ENCODE assay signal across 9 cellular contexts in the genomic region with DNA sequence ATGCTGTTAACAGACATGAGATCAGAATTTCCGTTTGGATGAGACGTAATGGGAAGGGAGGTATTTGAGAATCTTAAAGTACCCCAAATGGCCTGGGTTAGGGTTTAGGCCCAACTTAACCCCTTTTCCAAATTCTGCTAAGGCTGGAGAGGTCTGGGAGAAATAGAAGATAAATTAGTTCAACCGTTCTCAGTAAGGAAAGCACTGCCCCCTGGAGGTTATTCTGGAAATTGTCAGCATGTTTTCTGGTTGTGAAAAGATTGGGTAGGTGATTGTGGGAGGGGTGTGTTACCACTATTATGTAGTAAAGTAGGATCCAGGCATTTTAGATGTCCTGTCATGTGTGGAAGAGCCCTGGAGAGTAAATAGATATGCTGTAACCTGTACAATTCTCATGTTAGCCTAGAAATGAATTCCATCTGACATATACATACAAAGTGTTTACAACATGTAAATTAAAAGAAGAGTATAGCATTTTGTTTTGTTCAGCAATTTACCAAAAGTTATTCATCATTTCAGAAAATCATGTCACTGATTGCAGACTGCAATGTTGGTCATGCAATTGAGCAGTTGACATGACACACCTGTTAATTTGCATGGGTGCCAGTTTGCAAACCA. TPM values are rescaled to one million over a fixed set of nuclear protein-coding genes. Genes with fewer than 3 reads are reported as not detected.
A peak's percentile ranks its signal among the peaks of the same experiment; 100 is the strongest.
DNase-seq lines count a peak whose midpoint lies in the region; ATAC-seq and TF ChIP-seq lines count a peak whose summit lies in the region.
"Had no signal": no experiment of that assay in that cellular context is flagged by ENCODE, and none has a peak within 500 bp of the region (broad histone marks: within the 10 kb centered on the region; RNA-seq: fewer than 3 reads in every experiment).

No MANE protein-coding gene starts in this region.

- TF ChIP-seq CTCF in cardiac fibroblast (IDR thresholded peaks at IDR 0.05; ENCODE audit: low read depth, low read length) = peak; percentile 47
- peak; percentile 67 for TF ChIP-seq CTCF in liver (IDR thresholded peaks at IDR 0.05; ENCODE audit: low read depth, low read length, missing input control)

- H3K9ac ChIP-seq in liver (ENCODE audit: low read depth in 1 of 2, low read length in 2 of 2) = no peak overlapping the region
- H3K9ac ChIP-seq: BLaER1 treated with 17β-estradiol and CSF1 and Interleukin-3, amounts not matched to agents 10 nM and 100 nM had no signal

- ATAC-seq in GM21717 (IDR thresholded peaks at IDR 0.05; ENCODE audit: unreplicated experiment) (peak; percentile 74), T-cell (replicated peaks in 1 of 4) (no peak)

- no peaks in the 10 kb centered on the region for H3K36me3 Mint-ChIP-seq in T-cell

- no peaks in the 10 kb centered on the region for H3K4me1 Mint-ChIP-seq in T-cell

- H3K9me3 ChIP-seq in liver (ENCODE audit: control insufficient read depth in 4 of 4, low read length in 3 of 4) = no peaks in the 10 kb centered on the region
- H3K9me3 ChIP-seq: BLaER1 treated with 17β-estradiol and CSF1 and Interleukin-3, amounts not matched to agents 10 nM and 100 nM had no signal

- H3K4me3 Mint-ChIP-seq in T-cell = no peak overlapping the region

- H3K27me3 Mint-ChIP-seq in T-cell = peaks cover 25 to 30% of the 10 kb centered on the region in 2 donors

- TF ChIP-seq RAD21 in liver (IDR thresholded peaks at IDR 0.05) = peak; percentile 84 to 88

- DNase-seq in DMS79 treated with DMSO at 0.1 percent for 48 hours (lab: John Stamatoyannopoulos, UW) (peak; percentile 1), DMS79 (lab: John Stamatoyannopoulos, UW) (no peak), MV-4-11 (lab: John Stamatoyannopoulos, UW) (peak; percentile 38), T-cell (peak in 29 of 34 experiments; percentile 1 to 45 (median 22)), cardiac fibroblast (ENCODE audit: low read depth in 2 of 2) (peak; percentile 64 to 65)
- peak; percentile 2 for DNase-seq in stimulated activated CD8-positive, alpha-beta memory T cell treated with anti-CD3 and anti-CD28 coated beads, Interleukin-15, amount 100 ng/mL, for 24 hours (ENCODE audit: low read depth)

- POLR2A ChIA-PET in T-cell (lab: Charles Lee) = no interaction called here

- no peak overlapping the region for H3K27ac ChIP-seq in liver (ENCODE audit: low read depth in 1 of 2, low read length in 2 of 2)
- H3K27ac ChIP-seq: BLaER1 treated with 17β-estradiol and CSF1 and Interleukin-3, amounts not matched to agents 10 nM and 100 nM had no signal

- no peak overlapping the region for H3K4me3 ChIP-seq in cardiac fibroblast (replicated peaks in 1 of 2; ENCODE audit: low read depth in 2 of 2, low read length in 2 of 2)
- H3K4me3 ChIP-seq in liver (ENCODE audit: low read depth in 1 of 3, low read length in 3 of 3) = no peak overlapping the region
- H3K4me3 ChIP-seq: BLaER1 treated with 17β-estradiol and CSF1 and Interleukin-3, amounts not matched to agents 10 nM and 100 nM had no signal

- no peak overlapping the region for H3K27ac Mint-ChIP-seq in T-cell

- CTCF ChIA-PET in T-cell (lab: Charles Lee) = interaction anchor here (0.6 to 2.6 kb wide), 9 partner anchors 9 to 583 kb away, joined by 3 to 35 read pairs (median 6); no protein-coding TSS in a partner anchor

- H3K9me3 Mint-ChIP-seq in T-cell = no peaks in the 10 kb centered on the region

- 13% methylated on average over 3 of the region's 3 CpGs for WGBS in liver

- H3K27me3 ChIP-seq in liver (ENCODE audit: control insufficient read depth in 4 of 4, insufficient read depth in 4 of 4, low read length in 3 of 4) = peaks cover 0 to 8% (median 3%) of the 10 kb centered on the region in 4 donors
- H3K27me3 ChIP-seq: BLaER1 treated with 17β-estradiol and CSF1 and Interleukin-3, amounts not matched to agents 10 nM and 100 nM had no signal

- H3K36me3 ChIP-seq in liver (ENCODE audit: control insufficient read depth in 4 of 4, insufficient read depth in 3 of 4, low read depth in 1 of 4, low read length in 3 of 4) = no peaks in the 10 kb centered on the region
- H3K36me3 ChIP-seq: BLaER1 treated with 17β-estradiol and CSF1 and Interleukin-3, amounts not matched to agents 10 nM and 100 nM had no signal

- H3K4me1 ChIP-seq in liver (ENCODE audit: control insufficient read depth in 4 of 4, insufficient read depth in 4 of 4, low read length in 3 of 4) = no peaks in the 10 kb centered on the region
- H3K4me1 ChIP-seq: BLaER1 treated with 17β-estradiol and CSF1 and Interleukin-3, amounts not matched to agents 10 nM and 100 nM had no signal

TF ChIP-seq in liver, 16 proteins besides CTCF, POLR2A, EP300 and RAD21:
- TF ChIP-seq RXRA (IDR thresholded peaks at IDR 0.05) = no peak
- TF ChIP-seq HNF4A (conservative IDR thresholded peaks at IDR 0.05) = no peak
- no peak for TF ChIP-seq HNF4G (IDR thresholded peaks at IDR 0.05)
- TF ChIP-seq EGR1 (IDR thresholded peaks at IDR 0.05; ENCODE audit: low read depth in 2 of 2) = no peak
- TF ChIP-seq JUND (IDR thresholded peaks at IDR 0.05) = no peak
- TF ChIP-seq YY1 (IDR thresholded peaks at IDR 0.05) = no peak
- no peak for TF ChIP-seq FOXA2 (IDR thresholded peaks at IDR 0.05)
- TF ChIP-seq, protein P1, sequence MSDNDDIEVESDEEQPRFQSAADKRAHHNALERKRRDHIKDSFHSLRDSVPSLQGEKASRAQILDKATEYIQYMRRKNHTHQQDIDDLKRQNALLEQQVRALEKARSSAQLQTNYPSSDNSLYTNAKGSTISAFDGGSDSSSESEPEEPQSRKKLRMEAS (IDR thresholded peaks at IDR 0.05) = no peak
- TF ChIP-seq, protein P2, sequence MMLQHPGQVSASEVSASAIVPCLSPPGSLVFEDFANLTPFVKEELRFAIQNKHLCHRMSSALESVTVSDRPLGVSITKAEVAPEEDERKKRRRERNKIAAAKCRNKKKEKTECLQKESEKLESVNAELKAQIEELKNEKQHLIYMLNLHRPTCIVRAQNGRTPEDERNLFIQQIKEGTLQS (IDR thresholded peaks at IDR 0.05) = no peak
- TF ChIP-seq, protein P3, sequence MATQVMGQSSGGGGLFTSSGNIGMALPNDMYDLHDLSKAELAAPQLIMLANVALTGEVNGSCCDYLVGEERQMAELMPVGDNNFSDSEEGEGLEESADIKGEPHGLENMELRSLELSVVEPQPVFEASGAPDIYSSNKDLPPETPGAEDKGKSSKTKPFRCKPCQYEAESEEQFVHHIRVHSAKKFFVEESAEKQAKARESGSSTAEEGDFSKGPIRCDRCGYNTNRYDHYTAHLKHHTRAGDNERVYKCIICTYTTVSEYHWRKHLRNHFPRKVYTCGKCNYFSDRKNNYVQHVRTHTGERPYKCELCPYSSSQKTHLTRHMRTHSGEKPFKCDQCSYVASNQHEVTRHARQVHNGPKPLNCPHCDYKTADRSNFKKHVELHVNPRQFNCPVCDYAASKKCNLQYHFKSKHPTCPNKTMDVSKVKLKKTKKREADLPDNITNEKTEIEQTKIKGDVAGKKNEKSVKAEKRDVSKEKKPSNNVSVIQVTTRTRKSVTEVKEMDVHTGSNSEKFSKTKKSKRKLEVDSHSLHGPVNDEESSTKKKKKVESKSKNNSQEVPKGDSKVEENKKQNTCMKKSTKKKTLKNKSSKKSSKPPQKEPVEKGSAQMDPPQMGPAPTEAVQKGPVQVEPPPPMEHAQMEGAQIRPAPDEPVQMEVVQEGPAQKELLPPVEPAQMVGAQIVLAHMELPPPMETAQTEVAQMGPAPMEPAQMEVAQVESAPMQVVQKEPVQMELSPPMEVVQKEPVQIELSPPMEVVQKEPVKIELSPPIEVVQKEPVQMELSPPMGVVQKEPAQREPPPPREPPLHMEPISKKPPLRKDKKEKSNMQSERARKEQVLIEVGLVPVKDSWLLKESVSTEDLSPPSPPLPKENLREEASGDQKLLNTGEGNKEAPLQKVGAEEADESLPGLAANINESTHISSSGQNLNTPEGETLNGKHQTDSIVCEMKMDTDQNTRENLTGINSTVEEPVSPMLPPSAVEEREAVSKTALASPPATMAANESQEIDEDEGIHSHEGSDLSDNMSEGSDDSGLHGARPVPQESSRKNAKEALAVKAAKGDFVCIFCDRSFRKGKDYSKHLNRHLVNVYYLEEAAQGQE (IDR thresholded peaks at IDR 0.05) = no peak
- TF ChIP-seq, protein P4, sequence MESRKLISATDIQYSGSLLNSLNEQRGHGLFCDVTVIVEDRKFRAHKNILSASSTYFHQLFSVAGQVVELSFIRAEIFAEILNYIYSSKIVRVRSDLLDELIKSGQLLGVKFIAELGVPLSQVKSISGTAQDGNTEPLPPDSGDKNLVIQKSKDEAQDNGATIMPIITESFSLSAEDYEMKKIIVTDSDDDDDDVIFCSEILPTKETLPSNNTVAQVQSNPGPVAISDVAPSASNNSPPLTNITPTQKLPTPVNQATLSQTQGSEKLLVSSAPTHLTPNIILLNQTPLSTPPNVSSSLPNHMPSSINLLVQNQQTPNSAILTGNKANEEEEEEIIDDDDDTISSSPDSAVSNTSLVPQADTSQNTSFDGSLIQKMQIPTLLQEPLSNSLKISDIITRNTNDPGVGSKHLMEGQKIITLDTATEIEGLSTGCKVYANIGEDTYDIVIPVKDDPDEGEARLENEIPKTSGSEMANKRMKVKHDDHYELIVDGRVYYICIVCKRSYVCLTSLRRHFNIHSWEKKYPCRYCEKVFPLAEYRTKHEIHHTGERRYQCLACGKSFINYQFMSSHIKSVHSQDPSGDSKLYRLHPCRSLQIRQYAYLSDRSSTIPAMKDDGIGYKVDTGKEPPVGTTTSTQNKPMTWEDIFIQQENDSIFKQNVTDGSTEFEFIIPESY (IDR thresholded peaks at IDR 0.05) = no peak
- no peak for TF ChIP-seq GABPA (IDR thresholded peaks at IDR 0.05 in 1 of 2, conservative IDR thresholded peaks at IDR 0.05 in 1 of 2)
- no peak for TF ChIP-seq TAF1 (conservative IDR thresholded peaks at IDR 0.05)
- no peak for TF ChIP-seq FOXA1 (IDR thresholded peaks at IDR 0.05)
- TF ChIP-seq NR2F2 (IDR thresholded peaks at IDR 0.05) = no peak
- no peak for TF ChIP-seq SP1 (IDR thresholded peaks at IDR 0.05)

RNA-seq across cellular contexts. Expression of a gene that starts 26.8 kb away (rescaled TPM):
- not detected for total RNA-seq in T-cell
- not detected for total RNA-seq in liver
- not detected for polyA plus RNA-seq in liver
